In the genomic region with DNA sequence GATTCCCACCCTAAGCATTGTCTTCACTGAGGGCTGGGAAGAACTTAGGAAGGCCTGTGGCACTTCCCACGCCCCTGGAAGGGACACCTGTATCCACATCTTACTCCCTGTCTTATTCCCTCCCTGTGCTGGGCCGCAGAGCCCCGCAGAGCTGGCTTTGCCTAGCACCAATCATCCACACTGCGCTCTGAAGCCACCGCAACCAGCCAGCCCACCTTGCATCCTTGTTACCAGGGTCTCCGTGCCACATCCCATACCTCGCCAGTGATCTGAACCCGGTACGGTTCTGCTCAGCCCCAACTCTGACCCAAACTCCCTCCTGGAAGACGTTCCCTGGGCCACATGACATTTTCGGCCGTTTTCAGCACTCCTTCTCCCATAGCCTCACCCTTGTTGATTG, we compare ENCODE assay signal across 16 cellular contexts.
DNase-seq lines count a peak whose midpoint lies in the region; ATAC-seq and TF ChIP-seq lines count a peak whose summit lies in the region.
"Had no signal": no experiment of that assay in that cellular context is flagged by ENCODE, and none has a peak within 500 bp of the region (broad histone marks: within the 10 kb centered on the region; RNA-seq: fewer than 3 reads in every experiment).

No MANE protein-coding gene starts in this region.

- no peaks in the 10 kb centered on the region for H3K4me1 ChIP-seq in sigmoid colon
- no peaks in the 10 kb centered on the region for H3K4me1 ChIP-seq in BE2C

- H3K9me3 Mint-ChIP-seq in endothelial cell (ENCODE audit: unreplicated experiment): no peaks in the 10 kb centered on the region
- H3K9me3 Mint-ChIP-seq: CD8-positive, alpha-beta T cell had no signal

- peaks cover 79% of the 10 kb centered on the region for H3K4me1 Mint-ChIP-seq in endothelial cell (ENCODE audit: unreplicated experiment)
- H3K4me1 Mint-ChIP-seq: IgD-negative memory B cell had no signal

- H3K36me3 ChIP-seq in sigmoid colon (no peaks in the 10 kb centered on the region), BE2C (no peaks in the 10 kb centered on the region)
- H3K36me3 ChIP-seq: BLaER1 treated with 17β-estradiol and CSF1 and Interleukin-3, amounts not matched to agents 10 nM and 100 nM had no signal

- TF ChIP-seq CTCF in endothelial cell (IDR thresholded peaks at IDR 0.05; ENCODE audit: unreplicated experiment): no peak
- TF ChIP-seq CTCF in sigmoid colon (IDR thresholded peaks at IDR 0.05): no peak
- TF ChIP-seq CTCF in BE2C (IDR thresholded peaks at IDR 0.05; ENCODE audit: low read depth, low read length): no peak

- H3K27me3 ChIP-seq in sigmoid colon (no peaks in the 10 kb centered on the region), BE2C (no peaks in the 10 kb centered on the region)
- H3K27me3 ChIP-seq: BLaER1 treated with 17β-estradiol and CSF1 and Interleukin-3, amounts not matched to agents 10 nM and 100 nM had no signal

- peaks cover 11% of the 10 kb centered on the region for H3K27me3 Mint-ChIP-seq in endothelial cell (ENCODE audit: unreplicated experiment)

- no peak overlapping the region for H3K27ac ChIP-seq in sigmoid colon
- H3K27ac ChIP-seq: BLaER1 treated with 17β-estradiol and CSF1 and Interleukin-3, amounts not matched to agents 10 nM and 100 nM had no signal

- H3K4me3 ChIP-seq in sigmoid colon (no peak overlapping the region), BE2C (ENCODE audit: low read depth, low read length) (no peak overlapping the region)
- H3K4me3 ChIP-seq: BLaER1 treated with 17β-estradiol and CSF1 and Interleukin-3, amounts not matched to agents 10 nM and 100 nM had no signal

- intact Hi-C loops in cardiac septum (cut with DNase I): no loop called here
- intact Hi-C loops in left ventricle myocardium superior (cut with micrococcal nuclease): no loop called here
- intact Hi-C loops in sigmoid colon (cut with DNase I): no loop called here

- H3K4me3 Mint-ChIP-seq in endothelial cell (ENCODE audit: unreplicated experiment): no peak overlapping the region
- H3K4me3 Mint-ChIP-seq: CD8-positive, alpha-beta T cell; HFFc6; IgD-negative memory B cell had no signal

- peaks cover 14% of the 10 kb centered on the region for H3K36me3 Mint-ChIP-seq in endothelial cell (ENCODE audit: low read depth, unreplicated experiment)
- H3K36me3 Mint-ChIP-seq: CD8-positive, alpha-beta T cell had no signal

- no peak for TF ChIP-seq EP300 in sigmoid colon (IDR thresholded peaks at IDR 0.05)

- no peak for ATAC-seq in left ventricle myocardium superior
- ATAC-seq: CD8-positive, alpha-beta T cell; HCT116 had no signal

- H3K9me3 ChIP-seq in sigmoid colon: no peaks in the 10 kb centered on the region
- no peaks in the 10 kb centered on the region for H3K9me3 ChIP-seq in BE2C

- 86% methylated on average over 12 of the region's 12 CpGs for WGBS in sigmoid colon, 2 donors

- H3K27ac Mint-ChIP-seq in endothelial cell (ENCODE audit: unreplicated experiment): peak overlapping the region; percentile 92
- H3K27ac Mint-ChIP-seq: CD8-positive, alpha-beta T cell; HFFc6; IgD-negative memory B cell had no signal

- DNase-seq in cardiac septum (ENCODE audit: low spot score): peak; percentile 62
- no peak for DNase-seq in left ventricle myocardium superior
- DNase-seq in endothelial cell (ENCODE audit: low spot score): no peak
- peak; percentile 32 for DNase-seq in sigmoid colon
- DNase-seq in activated gamma-delta T cell (lab: John Stamatoyannopoulos, UW): no peak
- DNase-seq in BE2C: no peak
- no peak for DNase-seq in NCI-H510A treated with DMSO at 0.1 percent for 48 hours (lab: John Stamatoyannopoulos, UW)
- DNase-seq: 8988T; Calu3; CD8-positive, alpha-beta T cell; DMS79 treated with DMSO at 0.1 percent for 48 hours; GF-D8; HFFc6 had no signal

- TF ChIP-seq POLR2A in sigmoid colon (IDR thresholded peaks at IDR 0.05): no peak

Comparison
In these comparisons a context has a peak if more than half of its experiments do, and no peak if none do; other contexts are left out.
1. DNase-seq: peak in cardiac septum (single experiment) and sigmoid colon (single experiment); none in left ventricle myocardium superior (single experiment), endothelial cell (single experiment), activated gamma-delta T cell (single experiment), BE2C (single experiment) and NCI-H510A treated with DMSO at 0.1 percent for 48 hours (single experiment).